8 cellular contexts compared by ENCODE assay signal in the genomic region with DNA sequence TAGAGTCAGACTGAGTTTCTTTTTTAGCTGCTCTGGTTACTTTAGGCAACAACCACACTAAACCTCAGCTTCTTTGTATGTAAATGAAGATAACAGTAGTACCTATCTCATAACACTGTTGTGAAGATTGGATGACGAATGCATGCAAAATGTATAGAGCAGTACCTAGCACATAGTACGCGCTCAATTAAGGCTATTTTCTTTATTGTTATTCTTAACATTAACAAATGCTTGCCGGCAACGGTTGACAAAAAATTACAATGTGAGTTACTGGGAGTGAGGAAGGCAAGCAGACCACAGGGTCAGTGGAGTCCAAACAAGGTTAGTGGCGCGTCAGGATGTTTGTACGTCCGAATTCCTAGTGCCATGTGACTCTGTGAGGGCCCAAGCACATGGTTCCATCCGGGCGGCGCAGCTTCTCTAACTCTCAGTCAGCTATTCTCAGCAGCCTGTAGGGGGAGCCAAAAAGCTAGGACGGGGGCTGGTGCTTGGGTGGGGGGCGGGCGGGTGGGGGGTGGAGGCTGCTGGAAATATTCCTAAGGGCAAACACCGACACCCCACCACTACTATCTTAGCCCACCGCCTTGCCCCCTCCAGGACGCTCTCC. TPM values are rescaled to one million over a fixed set of nuclear protein-coding genes. Genes with fewer than 3 reads are reported as not detected.
DNase-seq lines count a peak whose midpoint lies in the region; ATAC-seq, FAIRE-seq and TF ChIP-seq lines count a peak whose summit lies in the region.

No MANE protein-coding gene starts in this region.

- ATAC-seq in activated naive CD8-positive, alpha-beta T cell treated with anti-CD3 and anti-CD28 coated beads, Interleukin-2, amount 10 ng/mL, durations not matched to agents 7 days and 5 days (ENCODE audit: low read depth), result peak; percentile 14
- ATAC-seq in left lung (peak; percentile 40), HG03378 (IDR thresholded peaks at IDR 0.05; ENCODE audit: unreplicated experiment) (no peak), HG02970 (IDR thresholded peaks at IDR 0.05; ENCODE audit: low FRiP score, unreplicated experiment) (no peak), HG03039 (IDR thresholded peaks at IDR 0.05; ENCODE audit: unreplicated experiment) (no peak)

- H3K27me3 ChIP-seq in left lung, result peaks cover 19 to 75% of the 10 kb centered on the region in 2 donors

- H3K27me3 Mint-ChIP-seq in activated naive CD8-positive, alpha-beta T cell treated with anti-CD3 and anti-CD28 coated beads, Interleukin-2, amount 10 ng/mL, durations not matched to agents 7 days and 5 days, result peaks cover 15% of the 10 kb centered on the region

- H3K4me3 ChIP-seq in left lung, result peak overlapping the region in 1 of 2 donors; percentile 34

- H3K4me1 ChIP-seq in left lung, result peaks cover 0 to 2% of the 10 kb centered on the region in 2 donors

- H3K9me3 Mint-ChIP-seq in activated naive CD8-positive, alpha-beta T cell treated with anti-CD3 and anti-CD28 coated beads, Interleukin-2, amount 10 ng/mL, durations not matched to agents 7 days and 5 days, result no peaks in the 10 kb centered on the region

- no peak overlapping the region for H3K27ac Mint-ChIP-seq in activated naive CD8-positive, alpha-beta T cell treated with anti-CD3 and anti-CD28 coated beads, Interleukin-2, amount 10 ng/mL, durations not matched to agents 7 days and 5 days

- DNase-seq in D721Med (ENCODE audit: insufficient read length, low spot score) (no peak), NCI-H1105 treated with DMSO at 0.1 percent for 48 hours (lab: John Stamatoyannopoulos, UW) (peak; percentile 51), left lung (no peak), AG08395 (ENCODE audit: low spot score) (no peak)
- no peak for DNase-seq in activated naive CD8-positive, alpha-beta T cell treated with anti-CD3 and anti-CD28 coated beads, Interleukin-2, amount 10 ng/mL, durations not matched to agents 7 days and 5 days

- no peak overlapping the region for H3K4me3 Mint-ChIP-seq in activated naive CD8-positive, alpha-beta T cell treated with anti-CD3 and anti-CD28 coated beads, Interleukin-2, amount 10 ng/mL, durations not matched to agents 7 days and 5 days

- no peaks in the 10 kb centered on the region for H3K36me3 ChIP-seq in left lung

- no peaks in the 10 kb centered on the region for H3K9me3 ChIP-seq in left lung

- intact Hi-C loops in left lung (cut with DNase I), result no loop called here

- POLR2A ChIA-PET in activated naive CD8-positive, alpha-beta T cell treated with anti-CD3 and anti-CD28 coated beads, Interleukin-2, amount 10 ng/mL, durations not matched to agents 7 days and 5 days (lab: Charles Lee), result no interaction called here

- peaks cover 2% of the 10 kb centered on the region for H3K4me1 Mint-ChIP-seq in activated naive CD8-positive, alpha-beta T cell treated with anti-CD3 and anti-CD28 coated beads, Interleukin-2, amount 10 ng/mL, durations not matched to agents 7 days and 5 days

- TF ChIP-seq CTCF in D721Med (IDR thresholded peaks at IDR 0.05; ENCODE audit: insufficient read depth, missing control alignments) (peak; percentile 58), left lung (IDR thresholded peaks at IDR 0.05) (no peak)

- no peaks in the 10 kb centered on the region for H3K36me3 Mint-ChIP-seq in activated naive CD8-positive, alpha-beta T cell treated with anti-CD3 and anti-CD28 coated beads, Interleukin-2, amount 10 ng/mL, durations not matched to agents 7 days and 5 days

- H3K27ac ChIP-seq in left lung, result no peak overlapping the region

- peak; percentile 46 for FAIRE-seq in D721Med (lab: Jason Lieb, UNC)

RNA-seq across cellular contexts. Expression of gene NALF2, which starts 0.8 kb away (rescaled TPM):
- total RNA-seq in activated naive CD8-positive, alpha-beta T cell treated with anti-CD3 and anti-CD28 coated beads, Interleukin-2, amount 10 ng/mL, durations not matched to agents 7 days and 5 days, result not detected
- under 1 TPM; 0.20 to 0.26 TPM for total RNA-seq in left lung

Comparison
In these comparisons a context has a peak if more than half of its experiments do, and no peak if none do; other contexts are left out.
1. ATAC-seq: peak in activated naive CD8-positive, alpha-beta T cell treated with anti-CD3 and anti-CD28 coated beads, Interleukin-2, amount 10 ng/mL, durations not matched to agents 7 days and 5 days (single experiment) and left lung (single experiment); none in HG03378 (single experiment), HG02970 (single experiment) and HG03039 (single experiment).